Comparison of ENCODE assay signal across 13 cellular contexts in genomic region chr10:110388682-110389052, GRCh38.
DNase-seq lines count a peak whose midpoint lies in the region; ATAC-seq and TF ChIP-seq lines count a peak whose summit lies in the region.
"Had no signal": no experiment of that assay in that cellular context is flagged by ENCODE, and none has a peak within 500 bp of the region (broad histone marks: within the 10 kb centered on the region; RNA-seq: fewer than 3 reads in every experiment).

No MANE protein-coding gene starts in this region.

- intact Hi-C loops in activated CD4-positive, alpha-beta T cell treated with anti-CD3 and anti-CD28 coated beads for 36 hours (cut with DNase I, micrococcal nuclease) = loop anchor here in 1 of 2 experiments (2.0 kb wide), 1 partner anchor 34 kb away; no protein-coding TSS in a partner anchor

- TF ChIP-seq CTCF in OCI-LY3 (IDR thresholded peaks at IDR 0.05; ENCODE audit: low read depth, low read length) = no peak
- no peak for TF ChIP-seq CTCF in endothelial cell (IDR thresholded peaks at IDR 0.05; ENCODE audit: unreplicated experiment)

- DNase-seq in activated CD4-positive, alpha-beta T cell treated with anti-CD3 and anti-CD28 coated beads for 36 hours = no peak
- no peak for DNase-seq in activated CD4-positive, alpha-beta T cell treated with anti-CD3 and anti-CD28 coated beads, Interleukin-2, amount 50 U/mL, for 4 hours
- DNase-seq in endothelial cell (ENCODE audit: low spot score) = no peak
- DNase-seq in NCI-H1105 (lab: John Stamatoyannopoulos, UW) = no peak
- DNase-seq in Kasumi-1 (lab: John Stamatoyannopoulos, UW) = no peak
- no peak for DNase-seq in activated effector memory CD4-positive, alpha-beta T cell treated with anti-CD3 and anti-CD28 coated beads, Interleukin-2, amount 50 U/mL, for 16 hours
- DNase-seq: 8988T, head of caudate nucleus, left ventricle myocardium superior, NCI-H510A treated with DMSO at 0.1 percent for 48 hours, SHP77 treated with DMSO at 0.1 percent for 48 hours had no signal

- no peak overlapping the region for H3K9ac ChIP-seq in OCI-LY3 (ENCODE audit: low read length)
- peak overlapping the region; percentile 7 for H3K9ac ChIP-seq in skeletal muscle satellite cell (ENCODE audit: low read depth, low read length)

- H3K4me2 ChIP-seq in OCI-LY3 (ENCODE audit: low read length) = no peak overlapping the region
- H3K4me2 ChIP-seq in skeletal muscle satellite cell (ENCODE audit: low read length) = peak overlapping the region; percentile 39

- H2AFZ ChIP-seq in OCI-LY3 (ENCODE audit: low read depth, low read length) = peak overlapping the region; percentile 70; the same call in 1 of the 2 replicates

- H3K79me2 ChIP-seq in OCI-LY3 (ENCODE audit: low read length) = no peaks in the 10 kb centered on the region

- H3K27me3 Mint-ChIP-seq in activated CD4-positive, alpha-beta T cell treated with anti-CD3 and anti-CD28 coated beads for 36 hours = no peaks in the 10 kb centered on the region
- peaks cover 17% of the 10 kb centered on the region for H3K27me3 Mint-ChIP-seq in endothelial cell (ENCODE audit: unreplicated experiment)

- H3K27me3 ChIP-seq in OCI-LY3 (ENCODE audit: low read depth, low read length) (no peaks in the 10 kb centered on the region), skeletal muscle satellite cell (ENCODE audit: control insufficient read depth, insufficient read depth, low read length) (no peaks in the 10 kb centered on the region)

- H3K36me3 ChIP-seq in OCI-LY3 (replicated peaks; ENCODE audit: low read depth, low read length) (no peaks in the 10 kb centered on the region), skeletal muscle satellite cell (ENCODE audit: insufficient read depth, low read length) (no peaks in the 10 kb centered on the region)

- H3K4me1 Mint-ChIP-seq in activated CD4-positive, alpha-beta T cell treated with anti-CD3 and anti-CD28 coated beads for 36 hours = peaks cover 33% of the 10 kb centered on the region
- H3K4me1 Mint-ChIP-seq in endothelial cell (ENCODE audit: unreplicated experiment) = peaks cover 31% of the 10 kb centered on the region

- H3K4me1 ChIP-seq in OCI-LY3 (ENCODE audit: low read length) (peaks cover 11% of the 10 kb centered on the region), skeletal muscle satellite cell (ENCODE audit: control insufficient read depth, insufficient read depth, low read length) (peaks cover 31% of the 10 kb centered on the region)

- CTCF ChIA-PET in activated CD4-positive, alpha-beta T cell treated with anti-CD3 and anti-CD28 coated beads for 36 hours (lab: Charles Lee) = interaction anchor here (0.7 to 1.6 kb wide), 2 partner anchors 9 to 18 kb away, joined by 3 to 4 read pairs; no protein-coding TSS in a partner anchor

- no peaks in the 10 kb centered on the region for H3K9me3 Mint-ChIP-seq in activated CD4-positive, alpha-beta T cell treated with anti-CD3 and anti-CD28 coated beads for 36 hours (ENCODE audit: low read depth)
- H3K9me3 Mint-ChIP-seq in endothelial cell (ENCODE audit: unreplicated experiment) = no peaks in the 10 kb centered on the region

- H3K27ac Mint-ChIP-seq in activated CD4-positive, alpha-beta T cell treated with anti-CD3 and anti-CD28 coated beads for 36 hours = peak overlapping the region; percentile 84
- H3K27ac Mint-ChIP-seq in endothelial cell (ENCODE audit: unreplicated experiment) = peak overlapping the region; percentile 42

- POLR2A ChIA-PET in activated CD4-positive, alpha-beta T cell treated with anti-CD3 and anti-CD28 coated beads for 36 hours (lab: Charles Lee) = no interaction called here

- no peaks in the 10 kb centered on the region for H4K20me1 ChIP-seq in OCI-LY3 (ENCODE audit: insufficient read depth, low read length)

- H3K9me3 ChIP-seq in OCI-LY3 (ENCODE audit: insufficient read depth, low read length) (no peaks in the 10 kb centered on the region), skeletal muscle satellite cell (replicated peaks; ENCODE audit: low read length) (no peaks in the 10 kb centered on the region)

- no peak overlapping the region for H3K27ac ChIP-seq in OCI-LY3 (ENCODE audit: low read length)

- ATAC-seq in activated CD4-positive, alpha-beta T cell treated with anti-CD3 and anti-CD28 coated beads for 36 hours = peak; percentile 16
- ATAC-seq: left ventricle myocardium superior had no signal

- H3K36me3 Mint-ChIP-seq in activated CD4-positive, alpha-beta T cell treated with anti-CD3 and anti-CD28 coated beads for 36 hours (ENCODE audit: low read depth) = no peaks in the 10 kb centered on the region
- no peaks in the 10 kb centered on the region for H3K36me3 Mint-ChIP-seq in endothelial cell (ENCODE audit: low read depth, unreplicated experiment)

- no peak overlapping the region for H3K4me3 Mint-ChIP-seq in activated CD4-positive, alpha-beta T cell treated with anti-CD3 and anti-CD28 coated beads for 36 hours
- H3K4me3 Mint-ChIP-seq in endothelial cell (ENCODE audit: unreplicated experiment) = no peak overlapping the region

- no peak overlapping the region for H3K4me3 ChIP-seq in OCI-LY3 (ENCODE audit: low read length)
- H3K4me3 ChIP-seq in skeletal muscle satellite cell (ENCODE audit: low read length) = no peak overlapping the region
